Comparison of ENCODE assay signal across 28 cellular contexts in the genomic region with DNA sequence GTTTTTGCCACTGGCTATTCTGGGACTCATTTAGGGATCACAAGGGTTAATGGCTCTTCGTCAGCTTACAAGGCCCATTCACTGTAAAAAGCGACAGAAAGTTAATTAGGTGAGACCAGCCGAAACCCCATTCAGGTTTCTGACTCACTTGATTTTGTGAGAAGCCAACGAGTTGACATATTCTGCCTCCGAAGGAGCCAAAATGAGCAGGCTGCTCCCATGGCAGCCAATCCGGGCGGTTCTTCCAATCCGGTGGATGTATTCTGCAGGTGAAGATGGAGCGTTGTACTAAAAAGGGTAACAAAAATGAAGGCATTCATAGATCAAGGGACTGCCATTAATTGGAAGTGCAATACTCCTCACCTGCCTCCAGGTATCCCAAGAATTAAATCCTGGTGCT. TPM values are rescaled to one million over a fixed set of nuclear protein-coding genes. Genes with fewer than 3 reads are reported as not detected.
"Had no signal": no experiment of that assay in that cellular context is flagged by ENCODE, and none has a peak within 500 bp of the region (broad histone marks: within the 10 kb centered on the region; RNA-seq: fewer than 3 reads in every experiment).

No MANE protein-coding gene starts in this region.

- H3K27me3 Mint-ChIP-seq: activated CD4-positive, alpha-beta T cell treated with anti-CD3 and anti-CD28 coated beads, Interleukin-2, amount 10 ng/mL, durations not matched to agents 24 days and 14 days; activated CD8-positive, alpha-beta T cell treated with anti-CD3 and anti-CD28 coated beads for 36 hours had no signal

- H3K9ac ChIP-seq: SK-N-SH had no signal

- DNase-seq: activated CD4-positive, alpha-beta T cell treated with anti-CD3 and anti-CD28 coated beads, Interleukin-2, amount 10 ng/mL, durations not matched to agents 24 days and 14 days; activated CD4-positive, alpha-beta T cell treated with anti-CD3 and anti-CD28 coated beads, Interleukin-2, amount 50 U/mL, for 4 hours; activated CD8-positive, alpha-beta T cell treated with anti-CD3 and anti-CD28 coated beads for 36 hours; activated gamma-delta T cell treated with Interleukin-2 at 50 U/mL for 16 hours; activated naive CD4-positive, alpha-beta T cell treated with anti-CD3 and anti-CD28 coated beads for 36 hours; activated T-cell treated with anti-CD3 and anti-CD28 coated beads, Interleukin-2, amount 50 U/mL, for 4 hours; adrenal gland; body of pancreas; NCI-H1092 treated with DMSO at 0.1 percent for 48 hours; NCI-H1417 treated with DMSO at 0.1 percent for 48 hours; NCI-H1930; NCI-H2081 treated with DMSO at 0.1 percent for 48 hours; NCI-H446; NCI-H524; SHP77 treated with DMSO at 0.1 percent for 48 hours; SK-N-SH had no signal

- H3K4me1 ChIP-seq: adrenal gland, body of pancreas had no signal

- H3K9me3 ChIP-seq: adrenal gland, body of pancreas, SJSA1, SK-N-SH had no signal

- H3K4me2 ChIP-seq: SK-N-SH had no signal

- H3K27ac ChIP-seq: adrenal gland, body of pancreas, SJSA1 had no signal

- H3K27me3 ChIP-seq: adrenal gland, body of pancreas, SJSA1 had no signal

- H3K4me3 Mint-ChIP-seq: activated CD4-positive, alpha-beta T cell treated with anti-CD3 and anti-CD28 coated beads, Interleukin-2, amount 10 ng/mL, durations not matched to agents 24 days and 14 days; activated CD8-positive, alpha-beta T cell treated with anti-CD3 and anti-CD28 coated beads for 36 hours; activated naive CD4-positive, alpha-beta T cell treated with anti-CD3 and anti-CD28 coated beads for 36 hours; activated T-cell treated with anti-CD3 and anti-CD28 coated beads, Interleukin-2, amount 50 U/mL, for 4 hours; activated T-helper 1 cell treated with anti-CD3 and anti-CD28 coated beads, Interleukin-12 subunit alpha, Interleukin-12 subunit beta, Interleukin-2, Interleukin-4 antibody, amounts not matched to agents 30 ng/mL and 10 ng/mL and 1 ng/mL, durations not matched to agents 14 hours and 24 hours and 36 hours; T-helper 1 cell treated with Interleukin-12 subunit alpha and Interleukin-12 subunit beta and Interleukin-4 antibody, amounts not matched to agents 30 μg/mL and 1 μg/mL, for 36 hours; T-helper 2 cell treated with Interferon-gamma antibody and Interleukin-4, amounts not matched to agents 5 μg/mL and 100 μg/mL, for 36 hours had no signal

- H3K27ac Mint-ChIP-seq: activated CD4-positive, alpha-beta T cell treated with anti-CD3 and anti-CD28 coated beads, Interleukin-2, amount 10 ng/mL, durations not matched to agents 24 days and 14 days; activated CD8-positive, alpha-beta T cell treated with anti-CD3 and anti-CD28 coated beads for 36 hours; activated naive CD4-positive, alpha-beta T cell treated with anti-CD3 and anti-CD28 coated beads for 36 hours; activated naive CD4-positive, alpha-beta T cell treated with anti-CD3 and anti-CD28 coated beads, Interleukin-2, amount 50 U/mL, for 72 hours; activated T-helper 1 cell treated with anti-CD3 and anti-CD28 coated beads, Interleukin-12 subunit alpha, Interleukin-12 subunit beta, Interleukin-2, Interleukin-4 antibody, amounts not matched to agents 30 ng/mL and 10 ng/mL and 1 ng/mL, durations not matched to agents 14 hours and 24 hours and 36 hours; T-helper 1 cell treated with Interleukin-12 subunit alpha and Interleukin-12 subunit beta and Interleukin-4 antibody, amounts not matched to agents 30 μg/mL and 1 μg/mL, for 36 hours; T-helper 2 cell treated with Interferon-gamma antibody and Interleukin-4, amounts not matched to agents 5 μg/mL and 100 μg/mL, for 36 hours had no signal

- H3K9me3 Mint-ChIP-seq: activated CD4-positive, alpha-beta T cell treated with anti-CD3 and anti-CD28 coated beads, Interleukin-2, amount 10 ng/mL, durations not matched to agents 24 days and 14 days; activated CD8-positive, alpha-beta T cell treated with anti-CD3 and anti-CD28 coated beads for 36 hours; activated naive CD4-positive, alpha-beta T cell treated with anti-CD3 and anti-CD28 coated beads for 36 hours; activated naive CD4-positive, alpha-beta T cell treated with anti-CD3 and anti-CD28 coated beads, Interleukin-2, amount 50 U/mL, for 72 hours; activated T-cell treated with anti-CD3 and anti-CD28 coated beads, Interleukin-2, amount 50 U/mL, for 4 hours; activated T-helper 1 cell treated with anti-CD3 and anti-CD28 coated beads, Interleukin-12 subunit alpha, Interleukin-12 subunit beta, Interleukin-2, Interleukin-4 antibody, amounts not matched to agents 30 ng/mL and 10 ng/mL and 1 ng/mL, durations not matched to agents 14 hours and 24 hours and 36 hours; T-helper 1 cell treated with Interleukin-12 subunit alpha and Interleukin-12 subunit beta and Interleukin-4 antibody, amounts not matched to agents 30 μg/mL and 1 μg/mL, for 36 hours; T-helper 2 cell treated with Interferon-gamma antibody and Interleukin-4, amounts not matched to agents 5 μg/mL and 100 μg/mL, for 36 hours had no signal

- ATAC-seq: activated CD8-positive, alpha-beta T cell treated with anti-CD3 and anti-CD28 coated beads for 36 hours; activated naive CD4-positive, alpha-beta T cell treated with anti-CD3 and anti-CD28 coated beads, Interleukin-2, amount 50 U/mL, for 72 hours; activated T-cell treated with anti-CD3 and anti-CD28 coated beads, Interleukin-2, amount 50 U/mL, for 4 hours; body of pancreas; Panc1 had no signal

RNA-seq across cellular contexts. Expression of a gene that starts 47.7 kb away (rescaled TPM):
- total RNA-seq: activated CD4-positive, alpha-beta T cell treated with anti-CD3 and anti-CD28 coated beads, Interleukin-2, amount 10 ng/mL, durations not matched to agents 24 days and 14 days; activated CD8-positive, alpha-beta memory T cell treated with anti-CD3 and anti-CD28 coated beads for 36 hours; activated CD8-positive, alpha-beta T cell treated with anti-CD3 and anti-CD28 coated beads for 36 hours; activated naive CD4-positive, alpha-beta T cell treated with anti-CD3 and anti-CD28 coated beads for 36 hours; activated naive CD4-positive, alpha-beta T cell treated with anti-CD3 and anti-CD28 coated beads, Interleukin-2, amount 50 U/mL, for 72 hours; activated T-cell treated with anti-CD3 and anti-CD28 coated beads, Interleukin-2, amount 50 U/mL, for 4 hours; activated T-helper 1 cell treated with anti-CD3 and anti-CD28 coated beads, Interleukin-12 subunit alpha, Interleukin-12 subunit beta, Interleukin-2, Interleukin-4 antibody, amounts not matched to agents 30 ng/mL and 10 ng/mL and 1 ng/mL, durations not matched to agents 14 hours and 24 hours and 36 hours; adrenal gland; astrocyte; body of pancreas; bronchial epithelial cell; chondrocyte; M059J; RPMI7951; SJSA1 had no signal
